Comparison of ENCODE assay signal across 19 cellular contexts in genomic region chr22:37030560-37031281, GRCh38. TPM values are rescaled to one million over a fixed set of nuclear protein-coding genes. Genes with fewer than 3 reads are reported as not detected.
DNase-seq lines count a peak whose midpoint lies in the region; ATAC-seq, FAIRE-seq and TF ChIP-seq lines count a peak whose summit lies in the region.
"Had no signal": no experiment of that assay in that cellular context is flagged by ENCODE, and none has a peak within 500 bp of the region (broad histone marks: within the 10 kb centered on the region; RNA-seq: fewer than 3 reads in every experiment).

No MANE protein-coding gene starts in this region.

- DNase-seq in A549 (ENCODE audit: low read depth in 1 of 2, low spot score in 1 of 2) = no peak
- no peak for DNase-seq in GM12878 (ENCODE audit: low read depth, low spot score)
- DNase-seq in lower lobe of right lung = no peak
- no peak for DNase-seq in activated T-cell treated with anti-CD3 and anti-CD28 coated beads, Interleukin-2, amount 50 U/mL, for 48 hours
- no peak for DNase-seq in HPDE6-E6E7 (ENCODE audit: extremely low spot score)
- DNase-seq in activated naive CD4-positive, alpha-beta T cell treated with anti-CD3 and anti-CD28 coated beads, Interleukin-2, amount 10 ng/mL, durations not matched to agents 7 days and 5 days = no peak
- DNase-seq in NCI-H1417 (lab: John Stamatoyannopoulos, UW) = no peak
- DNase-seq: activated CD4-positive, alpha-beta memory T cell treated with anti-CD3 and anti-CD28 coated beads for 36 hours; activated T-cell treated with anti-CD3 and anti-CD28 coated beads, Interleukin-2, amount 50 U/mL, for 24 hours; cortex of kidney; EL; foreskin melanocyte; left cardiac atrium; NCI-H1436; NCI-H82; stimulated activated naive CD4-positive, alpha-beta T cell had no signal

- TF ChIP-seq RAD21 in A549 (conservative IDR thresholded peaks at IDR 0.05 in 1 of 2, IDR thresholded peaks at IDR 0.05 in 1 of 2) = peak; percentile 1 to 20; a peak in 1 of 5 replicates
- TF ChIP-seq RAD21 in GM12878 (IDR thresholded peaks at IDR 0.05; ENCODE audit: insufficient read depth, low read depth, low read length) = no peak

- H2AFZ ChIP-seq in Loucy (ENCODE audit: low read length) = no peak overlapping the region
- H2AFZ ChIP-seq in GM12878 (ENCODE audit: control insufficient read depth, low read depth, low read length) = no peak overlapping the region

- H3K79me2 ChIP-seq in Loucy (ENCODE audit: insufficient read depth, low read length) (no peaks in the 10 kb centered on the region), GM12878 (ENCODE audit: control insufficient read depth, insufficient read depth, low read length) (no peaks in the 10 kb centered on the region)

- no peaks in the 10 kb centered on the region for H3K36me3 Mint-ChIP-seq in activated naive CD4-positive, alpha-beta T cell treated with anti-CD3 and anti-CD28 coated beads, Interleukin-2, amount 10 ng/mL, durations not matched to agents 7 days and 5 days
- H3K36me3 Mint-ChIP-seq: activated CD4-positive, alpha-beta memory T cell treated with anti-CD3 and anti-CD28 coated beads for 36 hours; activated naive CD4-positive, alpha-beta T cell treated with anti-CD3 and anti-CD28 coated beads, Interleukin-2, amount 50 U/mL, for 24 hours had no signal

- H3K27me3 Mint-ChIP-seq in activated naive CD4-positive, alpha-beta T cell treated with anti-CD3 and anti-CD28 coated beads, Interleukin-2, amount 10 ng/mL, durations not matched to agents 7 days and 5 days = peaks cover 36% of the 10 kb centered on the region
- H3K27me3 Mint-ChIP-seq: activated naive CD4-positive, alpha-beta T cell treated with anti-CD3 and anti-CD28 coated beads, Interleukin-2, amount 50 U/mL, for 24 hours had no signal

- in situ Hi-C loops in GM12878 (cut with MboI) = no loop called here

- no peak for FAIRE-seq in A549 (lab: Jason Lieb, UNC)
- no peak for FAIRE-seq in GM12878 (lab: Jason Lieb, UNC)

- no peaks in the 10 kb centered on the region for H3F3A ChIP-seq in Loucy (ENCODE audit: low read depth)

- H3K27me3 ChIP-seq in Loucy (ENCODE audit: insufficient read depth, low read length, poor library complexity, severe bottlenecking) = no peaks in the 10 kb centered on the region
- no peaks in the 10 kb centered on the region; a peak in 1 of 4 replicates for H3K27me3 ChIP-seq in GM12878 (replicated peaks in 1 of 2; ENCODE audit: control insufficient read depth in 2 of 2, insufficient read depth in 2 of 2, low read length in 1 of 2)
- no peaks in the 10 kb centered on the region for H3K27me3 ChIP-seq in lower lobe of right lung (ENCODE audit: low read depth)
- H3K27me3 ChIP-seq: right atrium auricular region had no signal

- WGBS in A549 (ENCODE audit: missing lambda C conversion rate) = 65% methylated on average over 11 of the region's 14 CpGs
- WGBS in GM12878 (ENCODE audit: insufficient coverage, insufficient replicate concordance, low lambda C conversion rate, missing lambda C conversion rate) = 70% methylated on average over 14 of the region's 14 CpGs

- no TSS peak for BruUV-seq in GM12878 (replicated peaks; lab: Mats Ljungman, UMichigan)

- no peak overlapping the region for H3K4me3 ChIP-seq in A549
- no peak overlapping the region for H3K4me3 ChIP-seq in Loucy (ENCODE audit: low read length, poor library complexity, severe bottlenecking)
- H3K4me3 ChIP-seq in GM12878 = no peak overlapping the region
- no peak overlapping the region for H3K4me3 ChIP-seq in lower lobe of right lung
- H3K4me3 ChIP-seq: right atrium auricular region had no signal

- ATAC-seq in A549 (no peak), GM12878 (peak; percentile 37; the same call in 1 of the 3 replicates), lower lobe of right lung (no peak)
- ATAC-seq: left cardiac atrium had no signal

- H3K36me3 ChIP-seq in Loucy (ENCODE audit: insufficient read depth, low read length) = peaks cover 24% of the 10 kb centered on the region; the same call in 1 of the 2 replicates
- no peaks in the 10 kb centered on the region for H3K36me3 ChIP-seq in GM12878 (ENCODE audit: control insufficient read depth in 2 of 2, insufficient read depth in 2 of 2, low read length in 1 of 2)
- peaks cover 51% of the 10 kb centered on the region for H3K36me3 ChIP-seq in lower lobe of right lung

- no peaks in the 10 kb centered on the region for H3K9me3 Mint-ChIP-seq in activated naive CD4-positive, alpha-beta T cell treated with anti-CD3 and anti-CD28 coated beads, Interleukin-2, amount 10 ng/mL, durations not matched to agents 7 days and 5 days
- H3K9me3 Mint-ChIP-seq: activated CD4-positive, alpha-beta memory T cell treated with anti-CD3 and anti-CD28 coated beads for 36 hours; activated naive CD4-positive, alpha-beta T cell treated with anti-CD3 and anti-CD28 coated beads, Interleukin-2, amount 50 U/mL, for 24 hours; activated T-cell treated with anti-CD3 and anti-CD28 coated beads, Interleukin-2, amount 50 U/mL, for 24 hours had no signal

- TF ChIP-seq EP300 in A549 (IDR thresholded peaks at IDR 0.05) = no peak
- TF ChIP-seq EP300 in GM12878 (IDR thresholded peaks at IDR 0.05; ENCODE audit: borderline replicate concordance in 1 of 2, control insufficient read depth in 1 of 2, low read depth in 2 of 2, low read length in 2 of 2) = no peak

- H3K9ac ChIP-seq in Loucy (ENCODE audit: low read depth, low read length, poor library complexity, severe bottlenecking) = no peak overlapping the region
- no peak overlapping the region for H3K9ac ChIP-seq in GM12878 (ENCODE audit: control insufficient read depth, insufficient read depth, low read length)

- TF ChIP-seq POLR2A in A549 (IDR thresholded peaks at IDR 0.05; ENCODE audit: low read length) = no peak
- TF ChIP-seq POLR2A in GM12878 (IDR thresholded peaks at IDR 0.05; ENCODE audit: low read depth, low read length) = no peak

- intact Hi-C loops in GM12878 (cut with micrococcal nuclease; ENCODE audit: unreplicated experiment) = no loop called here
- intact Hi-C loops in lower lobe of right lung (cut with DNase I) = no loop called here

- RAD21 ChIA-PET in GM12878 (lab: Charles Lee; ENCODE audit: unreplicated experiment) = no interaction called here

- CTCF ChIA-PET in A549 (lab: Yijun Ruan, JAX) = interaction anchor here (0.6 to 13.1 kb wide), 5 partner anchors 11 to 514 kb away, joined by 3 to 142 read pairs (median 3); partner anchors contain the start of genes MPST and TST
- CTCF ChIA-PET in GM12878 (lab: Yijun Ruan, JAX) = interaction anchor here (1.3 to 1.7 kb wide), 3 partner anchors 10 to 13 kb away, joined by 3 to 10 read pairs (median 7); no protein-coding TSS in a partner anchor
- CTCF ChIA-PET in activated naive CD4-positive, alpha-beta T cell treated with anti-CD3 and anti-CD28 coated beads, Interleukin-2, amount 10 ng/mL, durations not matched to agents 7 days and 5 days (lab: Charles Lee) = interaction anchor here (0.7 to 3.3 kb wide), 4 partner anchors 9 to 15 kb away, joined by 3 to 16 read pairs (median 8); partner anchors contain the start of genes MPST and TST

- H3K9me2 ChIP-seq in Loucy (replicated peaks; ENCODE audit: low read depth, low read length) = no peaks in the 10 kb centered on the region

- POLR2A ChIA-PET in A549 (lab: Yijun Ruan, JAX) = interaction anchor here (0.8 kb wide), 1 partner anchor 12 kb away, joined by 3 read pairs; no protein-coding TSS in a partner anchor
- POLR2A ChIA-PET in GM12878 (lab: Charles Lee) = no interaction called here

- no peak overlapping the region for H3K27ac Mint-ChIP-seq in activated naive CD4-positive, alpha-beta T cell treated with anti-CD3 and anti-CD28 coated beads, Interleukin-2, amount 10 ng/mL, durations not matched to agents 7 days and 5 days
- H3K27ac Mint-ChIP-seq: activated CD4-positive, alpha-beta memory T cell treated with anti-CD3 and anti-CD28 coated beads for 36 hours; activated naive CD4-positive, alpha-beta T cell treated with anti-CD3 and anti-CD28 coated beads, Interleukin-2, amount 50 U/mL, for 24 hours; activated T-cell treated with anti-CD3 and anti-CD28 coated beads, Interleukin-2, amount 50 U/mL, for 24 hours had no signal

- H3K4me1 ChIP-seq in A549 (peaks cover 62% of the 10 kb centered on the region), Loucy (ENCODE audit: insufficient read depth, low read length, poor library complexity, severe bottlenecking) (no peaks in the 10 kb centered on the region), GM12878 (ENCODE audit: control insufficient read depth, insufficient read depth, low read length) (no peaks in the 10 kb centered on the region), lower lobe of right lung (peaks cover 35% of the 10 kb centered on the region)

- SMC1A ChIA-PET in GM12878 (lab: Charles Lee; ENCODE audit: uncharacterized antibody, unreplicated experiment) = interaction anchor here (0.9 kb wide), 1 partner anchor 14 kb away, joined by 3 read pairs; no protein-coding TSS in a partner anchor

- no peak overlapping the region for H3K4me3 Mint-ChIP-seq in activated naive CD4-positive, alpha-beta T cell treated with anti-CD3 and anti-CD28 coated beads, Interleukin-2, amount 10 ng/mL, durations not matched to agents 7 days and 5 days
- H3K4me3 Mint-ChIP-seq: activated CD4-positive, alpha-beta memory T cell treated with anti-CD3 and anti-CD28 coated beads for 36 hours; activated naive CD4-positive, alpha-beta T cell treated with anti-CD3 and anti-CD28 coated beads, Interleukin-2, amount 50 U/mL, for 24 hours; activated T-cell treated with anti-CD3 and anti-CD28 coated beads, Interleukin-2, amount 50 U/mL, for 24 hours had no signal

- no peaks in the 10 kb centered on the region for H3K4me1 Mint-ChIP-seq in activated naive CD4-positive, alpha-beta T cell treated with anti-CD3 and anti-CD28 coated beads, Interleukin-2, amount 10 ng/mL, durations not matched to agents 7 days and 5 days
- H3K4me1 Mint-ChIP-seq: activated naive CD4-positive, alpha-beta T cell treated with anti-CD3 and anti-CD28 coated beads, Interleukin-2, amount 50 U/mL, for 24 hours had no signal

- H3K27ac ChIP-seq in A549 = peak overlapping the region; percentile 98 to 100
- no peak overlapping the region for H3K27ac ChIP-seq in GM12878 (ENCODE audit: control insufficient read depth, insufficient read depth)
- H3K27ac ChIP-seq in lower lobe of right lung = peak overlapping the region; percentile 18
- H3K27ac ChIP-seq: right atrium auricular region had no signal

- TF ChIP-seq CTCF in A549 (IDR thresholded peaks at IDR 0.05) (no peak), Loucy (conservative IDR thresholded peaks at IDR 0.05; ENCODE audit: low read length) (peak; percentile 50), GM12878 (IDR thresholded peaks at IDR 0.05 in 2 of 3, conservative IDR thresholded peaks at IDR 0.05 in 1 of 3; ENCODE audit: control insufficient read depth in 2 of 3, extremely low read depth in 1 of 3, insufficient read depth in 1 of 3, low read depth in 3 of 3, low read length in 3 of 3) (peak in 2 of 3 experiments; percentile 8 to 15; a peak in 1 of 6 replicates), lower lobe of right lung (IDR thresholded peaks at IDR 0.05) (no peak)

- H3K9me3 ChIP-seq in A549 = no peaks in the 10 kb centered on the region
- no peaks in the 10 kb centered on the region for H3K9me3 ChIP-seq in Loucy (ENCODE audit: insufficient read depth, low read depth, low read length)
- no peaks in the 10 kb centered on the region for H3K9me3 ChIP-seq in GM12878 (replicated peaks; ENCODE audit: control insufficient read depth, insufficient read depth, low read length)
- no peaks in the 10 kb centered on the region for H3K9me3 ChIP-seq in lower lobe of right lung
- H3K9me3 ChIP-seq: right atrium auricular region had no signal

- peak overlapping the region; percentile 90; the same call in 2 of the 3 replicates for H3K4me2 ChIP-seq in A549
- no peak overlapping the region for H3K4me2 ChIP-seq in Loucy (ENCODE audit: low read depth, low read length, poor library complexity, severe bottlenecking)
- no peak overlapping the region for H3K4me2 ChIP-seq in GM12878 (ENCODE audit: control insufficient read depth, insufficient read depth)

- H4K20me1 ChIP-seq in Loucy (ENCODE audit: insufficient read depth, low read length, poor library complexity, severe bottlenecking) (peaks cover 5% of the 10 kb centered on the region), GM12878 (ENCODE audit: control insufficient read depth, insufficient read depth) (no peaks in the 10 kb centered on the region)

RNA-seq across cellular contexts. Expression of gene MPST, which starts 11.2 kb away (rescaled TPM):
- polyA plus RNA-seq in A549 (2011; rRNA removed) = 40.6 and 44.2 TPM in 2 replicates
- 109 and 153 TPM in 2 replicates for polyA plus RNA-seq in A549 (2012; cell fraction: cytosol; rRNA removed)
- polyA plus RNA-seq in A549 (2012; cell fraction: nucleus; rRNA removed) = 121 and 191 TPM in 2 replicates
- 55.4 to 63.3 TPM (median 61.8 TPM) in 3 replicates for polyA plus RNA-seq in A549 (2017; fragmentation: RNase III; extraction: RNeasy Plus Mini Kit Qiagen cat#74134 plus additional on column Dnase treatment)
- polyA minus RNA-seq in A549 (2011; rRNA and poly(A)+ RNA removed) = 20.0 and 24.3 TPM in 2 replicates
- total RNA-seq in GM12878 (2013; cell fraction: nucleolus; rRNA removed) = 17.4 and 21.5 TPM in 2 replicates
- 79.0 and 88.7 TPM in 2 replicates for total RNA-seq in GM12878 (2014; rRNA removed)
- total RNA-seq in GM12878 (2014; rRNA removed; fragmentation: Illumina TruSeq; extraction: Trizol) = 13.8 and 16.4 TPM in 2 replicates
- total RNA-seq in GM12878 (2021) = 58.0 and 58.2 TPM in 2 replicates
- 7.7 TPM for polyA plus RNA-seq in GM12878 (2011; ENCODE audit: low read depth)
- 9.4 and 21.1 TPM in 2 replicates for polyA plus RNA-seq in GM12878 (2011; rRNA removed)
- polyA plus RNA-seq in GM12878 (2011; cell fraction: cytosol; rRNA removed) = 32.6 and 65.8 TPM in 2 replicates
- 49.0 and 61.0 TPM in 2 replicates for polyA plus RNA-seq in GM12878 (2011; cell fraction: nucleus; rRNA removed)
- polyA plus RNA-seq in GM12878 (2012) = 30.4 and 40.4 TPM in 2 replicates
- polyA plus RNA-seq in GM12878 (2014; fragmentation: Illumina TruSeq; extraction: Trizol) = 3.5 and 8.1 TPM in 2 replicates
- polyA plus RNA-seq in GM12878 (2014; fragmentation: Nextera tagmentation; extraction: Ambion mirVana) = 1 to 10 TPM in 1 of 2 experiments, under 1 TPM in 1; 0.95 to 2.4 TPM
- 88.1 and 101 TPM in 2 replicates for polyA plus RNA-seq in GM12878 (2014; rRNA removed)
- 10 to 100 TPM; 55.9 to 60.8 TPM for polyA plus RNA-seq in GM12878 (2016; fragmentation: Nextera tagmentation; extraction: Ambion mirVana)
- 8.3 and 17.3 TPM in 2 replicates for polyA minus RNA-seq in GM12878 (2011; rRNA and poly(A)+ RNA removed)
- polyA minus RNA-seq in GM12878 (2011; cell fraction: cytosol; rRNA and poly(A)+ RNA removed) = 19.9 and 21.1 TPM in 2 replicates
- polyA minus RNA-seq in GM12878 (2011; cell fraction: nucleus; rRNA and poly(A)+ RNA removed) = 6.5 and 14.4 TPM in 2 replicates
- 73.2 TPM for total RNA-seq in lower lobe of right lung

RNA-seq across cellular contexts. Expression of gene TST, which starts 11.5 kb away (rescaled TPM):
- 43.2 and 49.4 TPM in 2 replicates for polyA plus RNA-seq in A549 (2011; rRNA removed)
- 66.1 and 85.7 TPM in 2 replicates for polyA plus RNA-seq in A549 (2012; cell fraction: cytosol; rRNA removed)
- 69.8 and 75.9 TPM in 2 replicates for polyA plus RNA-seq in A549 (2012; cell fraction: nucleus; rRNA removed)
- 36.4 to 50.1 TPM (median 49.4 TPM) in 3 replicates for polyA plus RNA-seq in A549 (2017; fragmentation: RNase III; extraction: RNeasy Plus Mini Kit Qiagen cat#74134 plus additional on column Dnase treatment)
- polyA minus RNA-seq in A549 (2011; rRNA and poly(A)+ RNA removed) = 30.3 and 39.4 TPM in 2 replicates
- total RNA-seq in GM12878 (2013; cell fraction: nucleolus; rRNA removed) = 2.8 and 4.3 TPM in 2 replicates
- 24.6 TPM in 2 replicates for total RNA-seq in GM12878 (2014; rRNA removed)
- total RNA-seq in GM12878 (2014; rRNA removed; fragmentation: Illumina TruSeq; extraction: Trizol) = 8.8 and 9.3 TPM in 2 replicates
- total RNA-seq in GM12878 (2021) = 20.8 and 20.9 TPM in 2 replicates
- polyA plus RNA-seq in GM12878 (2011; ENCODE audit: low read depth) = 4.2 TPM
- 3.3 and 9.5 TPM in 2 replicates for polyA plus RNA-seq in GM12878 (2011; rRNA removed)
- 13.6 and 23.5 TPM in 2 replicates for polyA plus RNA-seq in GM12878 (2011; cell fraction: cytosol; rRNA removed)
- polyA plus RNA-seq in GM12878 (2011; cell fraction: nucleus; rRNA removed) = 10.1 and 13.5 TPM in 2 replicates
- polyA plus RNA-seq in GM12878 (2012) = 5.7 and 6.9 TPM in 2 replicates
- 0.59 and 5.7 TPM in 2 replicates for polyA plus RNA-seq in GM12878 (2014; fragmentation: Illumina TruSeq; extraction: Trizol)
- 1 to 10 TPM; 2.4 to 7.0 TPM for polyA plus RNA-seq in GM12878 (2014; fragmentation: Nextera tagmentation; extraction: Ambion mirVana)
- 24.1 and 25.0 TPM in 2 replicates for polyA plus RNA-seq in GM12878 (2014; rRNA removed)
- 10 to 100 TPM; 11.3 to 11.8 TPM for polyA plus RNA-seq in GM12878 (2016; fragmentation: Nextera tagmentation; extraction: Ambion mirVana)
- polyA minus RNA-seq in GM12878 (2011; rRNA and poly(A)+ RNA removed) = 4.5 and 9.4 TPM in 2 replicates
- polyA minus RNA-seq in GM12878 (2011; cell fraction: cytosol; rRNA and poly(A)+ RNA removed) = 3.3 and 4.1 TPM in 2 replicates
- polyA minus RNA-seq in GM12878 (2011; cell fraction: nucleus; rRNA and poly(A)+ RNA removed) = 4.1 and 8.3 TPM in 2 replicates
- 48.3 TPM for total RNA-seq in lower lobe of right lung

RNA-seq across cellular contexts. Expression of gene KCTD17, which starts 20.8 kb away (rescaled TPM):
- polyA plus RNA-seq in A549 (2011; rRNA removed) (17.7 and 18.7 TPM in 2 replicates), A549 (2017; fragmentation: RNase III; extraction: RNeasy Plus Mini Kit Qiagen cat#74134 plus additional on column Dnase treatment) (29.5 to 37.1 TPM (median 35.5 TPM) in 3 replicates), GM12878 (2011; rRNA removed) (7.6 and 13.0 TPM in 2 replicates), GM12878 (2014; fragmentation: Illumina TruSeq; extraction: Trizol) (2.1 and 7.2 TPM in 2 replicates), GM12878 (2014; fragmentation: Nextera tagmentation; extraction: Ambion mirVana) (under 1 TPM in 1 of 2 experiments, not detected in 1; 0.16 TPM), GM12878 (2014; rRNA removed) (9.1 and 13.3 TPM in 2 replicates), GM12878 (2016; fragmentation: Nextera tagmentation; extraction: Ambion mirVana) (10 to 100 TPM; 10.1 to 10.9 TPM)
- polyA plus RNA-seq in A549 (2012; cell fraction: cytosol; rRNA removed) = 23.0 and 35.2 TPM in 2 replicates
- polyA plus RNA-seq in A549 (2012; cell fraction: nucleus; rRNA removed) = 49.7 and 59.1 TPM in 2 replicates
- 37.0 and 37.9 TPM in 2 replicates for polyA minus RNA-seq in A549 (2011; rRNA and poly(A)+ RNA removed)
- 8.3 and 13.5 TPM in 2 replicates for total RNA-seq in GM12878 (2013; cell fraction: nucleolus; rRNA removed)
- total RNA-seq in GM12878 (2014; rRNA removed) (10.4 and 11.8 TPM in 2 replicates), GM12878 (2014; rRNA removed; fragmentation: Illumina TruSeq; extraction: Trizol) (5.2 and 6.4 TPM in 2 replicates), GM12878 (2021) (16.8 and 18.4 TPM in 2 replicates), lower lobe of right lung (24.2 TPM)
- polyA plus RNA-seq in GM12878 (2011; ENCODE audit: low read depth) = 6.1 TPM
- polyA plus RNA-seq in GM12878 (2011; cell fraction: cytosol; rRNA removed) = 12.7 and 18.2 TPM in 2 replicates
- 53.0 and 66.8 TPM in 2 replicates for polyA plus RNA-seq in GM12878 (2011; cell fraction: nucleus; rRNA removed)
- polyA plus RNA-seq in GM12878 (2012) = 7.0 and 7.7 TPM in 2 replicates
- 11.2 and 14.5 TPM in 2 replicates for polyA minus RNA-seq in GM12878 (2011; rRNA and poly(A)+ RNA removed)
- polyA minus RNA-seq in GM12878 (2011; cell fraction: cytosol; rRNA and poly(A)+ RNA removed) = 4.9 and 7.0 TPM in 2 replicates
- polyA minus RNA-seq in GM12878 (2011; cell fraction: nucleus; rRNA and poly(A)+ RNA removed) = 8.1 and 15.6 TPM in 2 replicates

Comparison
In these comparisons a context has a peak if more than half of its experiments do, and no peak if none do; other contexts are left out.
1. CTCF ChIP-seq: peak in Loucy (single experiment) and GM12878 (2 of 3); none in A549 (single experiment) and lower lobe of right lung (single experiment).
2. Of the 24 proteins assayed by ChIP-seq in both GM12878 and A549: peak only in GM12878: CTCF; only in A549: RAD21; in both: none; in neither: 22.